ENCODE assay signal across 8 cellular contexts in genomic region chr10:98028168-98028770, GRCh38. TPM values are rescaled to one million over a fixed set of nuclear protein-coding genes. Genes with fewer than 3 reads are reported as not detected.
DNase-seq lines count a peak whose midpoint lies in the region; ATAC-seq and TF ChIP-seq lines count a peak whose summit lies in the region.

No MANE protein-coding gene starts in this region.

- peaks cover 7 to 89% (median 66%) of the 10 kb centered on the region in 7 donors for H3K27me3 ChIP-seq in heart right ventricle

- peak in 6 of 8 donors; percentile 46 to 76 (median 54) for ATAC-seq in heart right ventricle
- peak; percentile 50 for ATAC-seq in sciatic nerve
- ATAC-seq in HG03460 (IDR thresholded peaks at IDR 0.05; ENCODE audit: unreplicated experiment), result no peak

- H3K4me1 ChIP-seq in heart right ventricle, result peaks cover 9 to 20% (median 13%) of the 10 kb centered on the region in 9 donors

- no peak overlapping the region for H3K4me3 ChIP-seq in heart right ventricle

- intact Hi-C loops in heart right ventricle (cut with DNase I), result loop anchor here in 4 of 10 donors (5.0 kb wide), 3 partner anchors 106 to 236 kb away; no protein-coding TSS in a partner anchor
- intact Hi-C loops in sciatic nerve (cut with DNase I), result no loop called here

- H3K27ac ChIP-seq in RWPE1, result no peak overlapping the region
- H3K27ac ChIP-seq in heart right ventricle, result no peak overlapping the region

- no peaks in the 10 kb centered on the region for H3K36me3 ChIP-seq in heart right ventricle

- POLR2A ChIA-PET in RWPE1 (lab: Yijun Ruan, JAX; ENCODE audit: low non-redundant PET), result no interaction called here

- DNase-seq in GM03348 (ENCODE audit: low spot score), result peak; percentile 42
- DNase-seq in HuH-7.5 (ENCODE audit: low spot score), result peak; percentile 85
- DNase-seq in RWPE1 (ENCODE audit: low spot score), result no peak
- peak; percentile 48 for DNase-seq in activated naive CD4-positive, alpha-beta T cell treated with anti-CD3 and anti-CD28 coated beads, Interleukin-2, amount 50 U/mL, for 16 hours
- peak; percentile 24 to 53 for DNase-seq in heart right ventricle
- DNase-seq in sciatic nerve (ENCODE audit: low spot score), result peak; percentile 70
- no peak for DNase-seq in HPDE6-E6E7 (ENCODE audit: extremely low spot score)

- CTCF ChIA-PET in RWPE1 (lab: Yijun Ruan, JAX), result interaction anchor here (0.5 to 1.5 kb wide), 6 partner anchors 8 to 280 kb away, joined by 3 to 5 read pairs (median 3); no protein-coding TSS in a partner anchor

- whole genome bisulfite sequencing in heart right ventricle, 2 donors, result 14 to 21% methylated on average over 11 of the region's 11 CpGs

- H3K9me3 ChIP-seq in heart right ventricle, result no peaks in the 10 kb centered on the region

- peak; percentile 39; the same call in 1 of the 2 replicates for TF ChIP-seq CTCF in RWPE1 (conservative IDR thresholded peaks at IDR 0.05; ENCODE audit: low read depth)
- TF ChIP-seq CTCF in heart right ventricle (IDR thresholded peaks at IDR 0.05), result peak; percentile 61 to 86 (median 76)

RNA-seq across cellular contexts. Expression of gene CRTAC1, which starts 2.2 kb away (rescaled TPM):
- total RNA-seq in heart right ventricle (10 to 100 TPM in 1 of 10 donors, 1 to 10 TPM in 6, under 1 TPM in 3; 0.61 to 12.4 (median 1.4) TPM), sciatic nerve (23.0 TPM)
- polyA plus RNA-seq in heart right ventricle, result 1 to 10 TPM in 1 of 2 donors, under 1 TPM in 1; 0.22 to 2.1 TPM

Comparison
In these comparisons a context has a peak if more than half of its experiments do, and no peak if none do; other contexts are left out.
1. DNase-seq: peak in GM03348 (single experiment), HuH-7.5 (single experiment), activated naive CD4-positive, alpha-beta T cell treated with anti-CD3 and anti-CD28 coated beads, Interleukin-2, amount 50 U/mL, for 16 hours (single experiment), heart right ventricle (2 of 2) and sciatic nerve (single experiment); none in RWPE1 (single experiment) and HPDE6-E6E7 (single experiment).